ENCODE assay signal across 16 cellular contexts in genomic region chr22:44570476-44571445, GRCh38.
"Had no signal": no experiment of that assay in that cellular context is flagged by ENCODE, and none has a peak within 500 bp of the region (broad histone marks: within the 10 kb centered on the region; RNA-seq: fewer than 3 reads in every experiment).

No MANE protein-coding gene starts in this region.

- H3K4me3 Mint-ChIP-seq: activated CD4-positive, alpha-beta T cell treated with anti-CD3 and anti-CD28 coated beads, Interleukin-2, amount 10 ng/mL, durations not matched to agents 7 days and 5 days; activated CD8-positive, alpha-beta T cell treated with anti-CD3 and anti-CD28 coated beads, Interleukin-2, amount 10 ng/mL, durations not matched to agents 7 days and 5 days; endodermal cell; memory B cell; naive thymus-derived CD4-positive, alpha-beta T cell; stimulated activated naive B cell treated with anti-CD40 and anti-IgM and Interleukin-4, amounts not matched to agents 10 μg/mL and 1 μg/mL and 100 μg/mL, for 72 hours had no signal

- H3K4me1 Mint-ChIP-seq: activated CD4-positive, alpha-beta T cell treated with anti-CD3 and anti-CD28 coated beads, Interleukin-2, amount 10 ng/mL, durations not matched to agents 7 days and 5 days; endodermal cell; memory B cell; stimulated activated naive B cell treated with anti-CD40 and anti-IgM and Interleukin-4, amounts not matched to agents 10 μg/mL and 1 μg/mL and 100 μg/mL, for 72 hours had no signal

- H3K36me3 ChIP-seq: neutrophil, SJCRH30 had no signal

- H3K9me3 Mint-ChIP-seq: activated CD4-positive, alpha-beta T cell treated with anti-CD3 and anti-CD28 coated beads, Interleukin-2, amount 10 ng/mL, durations not matched to agents 7 days and 5 days; activated T-helper 2 cell treated with anti-CD3 and anti-CD28 coated beads, Interferon-gamma antibody, Interleukin-2, Interleukin-4, amounts not matched to agents 10 μg/mL and 5 μg/mL and 100 μg/mL, durations not matched to agents 14 hours and 24 hours and 36 hours; stimulated activated naive B cell treated with anti-CD40 and anti-IgM and Interleukin-4, amounts not matched to agents 10 μg/mL and 1 μg/mL and 100 μg/mL, for 72 hours had no signal

- ATAC-seq: activated CD8-positive, alpha-beta T cell treated with anti-CD3 and anti-CD28 coated beads, Interleukin-2, amount 10 ng/mL, durations not matched to agents 7 days and 5 days; foreskin keratinocyte; mucosa of descending colon; naive thymus-derived CD4-positive, alpha-beta T cell; stimulated activated naive B cell treated with anti-CD40 and anti-IgM and Interleukin-4, amounts not matched to agents 10 μg/mL and 1 μg/mL and 100 μg/mL, for 72 hours had no signal

- H3K9me3 ChIP-seq: mucosa of descending colon, neutrophil, SJCRH30 had no signal

- H3K27ac ChIP-seq: foreskin keratinocyte, neutrophil, parathyroid adenoma, SJCRH30 had no signal

- H3K79me2 ChIP-seq: parathyroid adenoma had no signal

- H3K4me1 ChIP-seq: foreskin keratinocyte, parathyroid adenoma, SJCRH30 had no signal

- H2AFZ ChIP-seq: parathyroid adenoma had no signal

- H3K36me3 Mint-ChIP-seq: naive thymus-derived CD4-positive, alpha-beta T cell; stimulated activated naive B cell treated with anti-CD40 and anti-IgM and Interleukin-4, amounts not matched to agents 10 μg/mL and 1 μg/mL and 100 μg/mL, for 72 hours had no signal

- DNase-seq: activated CD4-positive, alpha-beta T cell treated with anti-CD3 and anti-CD28 coated beads, Interleukin-2, amount 10 ng/mL, durations not matched to agents 7 days and 5 days; activated CD8-positive, alpha-beta T cell treated with anti-CD3 and anti-CD28 coated beads, Interleukin-2, amount 10 ng/mL, durations not matched to agents 7 days and 5 days; activated naive CD4-positive, alpha-beta T cell treated with anti-CD3 and anti-CD28 coated beads, Interleukin-2, amount 50 U/mL, for 16 hours; endodermal cell; foreskin keratinocyte; glutamatergic neuron; hippocampal formation; SJCRH30; stimulated activated naive B cell treated with anti-CD40 and anti-IgM and Interleukin-4, amounts not matched to agents 10 μg/mL and 1 μg/mL and 100 μg/mL, for 72 hours; T1000 had no signal

- H3K4me3 ChIP-seq: mucosa of descending colon, SJCRH30 had no signal

- H3K27ac Mint-ChIP-seq: activated CD4-positive, alpha-beta T cell treated with anti-CD3 and anti-CD28 coated beads, Interleukin-2, amount 10 ng/mL, durations not matched to agents 7 days and 5 days; activated CD8-positive, alpha-beta T cell treated with anti-CD3 and anti-CD28 coated beads, Interleukin-2, amount 10 ng/mL, durations not matched to agents 7 days and 5 days; activated T-helper 2 cell treated with anti-CD3 and anti-CD28 coated beads, Interferon-gamma antibody, Interleukin-2, Interleukin-4, amounts not matched to agents 10 μg/mL and 5 μg/mL and 100 μg/mL, durations not matched to agents 14 hours and 24 hours and 36 hours; endodermal cell; memory B cell; naive thymus-derived CD4-positive, alpha-beta T cell; stimulated activated naive B cell treated with anti-CD40 and anti-IgM and Interleukin-4, amounts not matched to agents 10 μg/mL and 1 μg/mL and 100 μg/mL, for 72 hours had no signal

- H3K9ac ChIP-seq: parathyroid adenoma had no signal
